ENCODE assay signal across 9 cellular contexts in the genomic region with DNA sequence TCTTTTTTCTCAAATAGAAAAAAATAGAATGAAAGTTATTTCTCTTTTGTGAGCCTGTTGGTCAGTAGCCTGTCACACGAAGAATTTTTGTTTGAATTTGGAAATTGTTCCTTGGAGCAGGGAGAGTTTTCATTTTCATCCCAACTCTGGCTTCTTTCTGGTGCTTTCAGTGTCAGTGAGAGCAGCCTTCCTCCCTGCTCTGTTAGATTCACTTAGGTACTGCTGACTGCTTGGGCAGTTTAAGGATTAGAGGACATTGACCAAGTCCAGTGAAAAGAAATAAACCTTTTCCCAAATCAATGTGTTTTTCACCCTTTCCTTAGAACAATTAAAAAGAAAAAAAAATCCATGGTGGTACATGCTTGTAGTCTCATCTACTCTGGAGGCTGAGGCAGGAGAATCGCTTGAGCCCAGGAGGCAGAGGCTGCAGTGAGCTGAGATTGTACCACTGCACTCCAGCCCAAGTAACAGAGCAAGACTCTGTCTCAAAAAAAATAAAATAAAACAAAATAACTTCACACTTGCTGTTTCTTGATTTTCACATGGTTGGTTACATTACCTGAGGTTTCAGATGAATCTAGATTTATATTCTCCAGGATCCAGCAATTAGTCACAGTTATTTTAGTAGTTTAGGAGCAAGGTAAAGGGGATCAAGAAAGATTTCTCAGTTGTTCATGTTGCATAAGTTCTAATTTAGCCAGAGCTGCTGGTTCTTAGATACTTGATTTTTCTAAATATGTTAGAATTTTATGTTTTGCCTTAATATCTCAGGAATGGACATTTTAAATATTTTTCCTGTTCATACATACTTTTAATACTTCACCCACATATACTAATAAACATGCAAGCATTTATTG.
A peak's percentile ranks its signal among the peaks of the same experiment; 100 is the strongest.
DNase-seq lines count a peak whose midpoint lies in the region; ATAC-seq and TF ChIP-seq lines count a peak whose summit lies in the region.
"Had no signal": no experiment of that assay in that cellular context is flagged by ENCODE, and none has a peak within 500 bp of the region (broad histone marks: within the 10 kb centered on the region; RNA-seq: fewer than 3 reads in every experiment).

No MANE protein-coding gene starts in this region.

- TF ChIP-seq CTCF in activated B cell treated with CpG ODN at 0.5 μM for 24 hours (IDR thresholded peaks at IDR 0.05) (no peak), adrenal gland (IDR thresholded peaks at IDR 0.05) (no peak)

- H3K4me3 Mint-ChIP-seq in activated B cell treated with CpG ODN at 0.5 μM for 24 hours: peak overlapping the region; percentile 36

- H3K18ac ChIP-seq in trophoblast cell (ENCODE audit: low read length): no peak overlapping the region

- no CpG with 5 or more reads among the region's 2 CpGs for WGBS in trophoblast cell (ENCODE audit: extremely low coverage, insufficient coverage, insufficient read length)
- WGBS in adrenal gland, 4 donors: 94 to 96% (median 95%) methylated on average over 2 of the region's 2 CpGs

- no peak overlapping the region for H4K91ac ChIP-seq in trophoblast cell (ENCODE audit: low read depth, low read length)

- peaks cover 67% of the 10 kb centered on the region for H3K4me1 Mint-ChIP-seq in activated B cell treated with CpG ODN at 0.5 μM for 24 hours

- H3K9ac ChIP-seq in trophoblast cell (ENCODE audit: low read length): no peak overlapping the region

- H3K27me3 ChIP-seq in trophoblast cell (ENCODE audit: insufficient read depth, low read length): no peaks in the 10 kb centered on the region
- no peaks in the 10 kb centered on the region for H3K27me3 ChIP-seq in adrenal gland

- H3K4me3 ChIP-seq in trophoblast cell (ENCODE audit: low read depth, low read length): no peak overlapping the region
- H3K4me3 ChIP-seq in adrenal gland: no peak overlapping the region

- H3K9me3 Mint-ChIP-seq in activated B cell treated with CpG ODN at 0.5 μM for 24 hours: no peaks in the 10 kb centered on the region

- H2BK12ac ChIP-seq in trophoblast cell (ENCODE audit: low read length): no peak overlapping the region

- H4K8ac ChIP-seq in trophoblast cell (ENCODE audit: low read depth, low read length): peak overlapping the region; percentile 60

- H3K4ac ChIP-seq in trophoblast cell (ENCODE audit: low read depth, low read length): no peak overlapping the region

- no peak overlapping the region for H2BK120ac ChIP-seq in trophoblast cell (ENCODE audit: insufficient read depth, low read length, poor library complexity)

- H4K12ac ChIP-seq in trophoblast cell (ENCODE audit: low read depth, low read length): no peak overlapping the region

- H3K79me1 ChIP-seq in trophoblast cell (ENCODE audit: low read length): peaks cover 3% of the 10 kb centered on the region

- H3K27ac ChIP-seq in trophoblast cell (ENCODE audit: low read depth, low read length) (peak overlapping the region; percentile 20), substantia nigra (ENCODE audit: low read depth, low read length, poor library complexity, severe bottlenecking) (no peak overlapping the region), adrenal gland (no peak overlapping the region)

- H3K23ac ChIP-seq in trophoblast cell (ENCODE audit: low read length): no peak overlapping the region

- no peaks in the 10 kb centered on the region for H3K79me2 ChIP-seq in trophoblast cell (ENCODE audit: control insufficient read depth, insufficient read depth, low read length, poor library complexity)

- no peaks in the 10 kb centered on the region for H3K36me3 ChIP-seq in trophoblast cell (ENCODE audit: control insufficient read depth in 1 of 2, insufficient read depth in 2 of 2, low read length in 2 of 2)
- H3K36me3 ChIP-seq in adrenal gland (replicated peaks in 1 of 2): no peaks in the 10 kb centered on the region

- no peak for TF ChIP-seq POLR2A in adrenal gland (IDR thresholded peaks at IDR 0.05)

- H2AFZ ChIP-seq in trophoblast cell (ENCODE audit: insufficient read depth, low read length, poor library complexity): no peak overlapping the region

- peak; percentile 16 for ATAC-seq in GM18868 (IDR thresholded peaks at IDR 0.05; ENCODE audit: unreplicated experiment)
- peak; percentile 5 for ATAC-seq in HG03060 (IDR thresholded peaks at IDR 0.05; ENCODE audit: low read depth, unreplicated experiment)
- no peak for ATAC-seq in activated B cell treated with CpG ODN at 0.5 μM for 24 hours (ENCODE audit: low read depth)

- no peaks in the 10 kb centered on the region for H3K27me3 Mint-ChIP-seq in activated B cell treated with CpG ODN at 0.5 μM for 24 hours

- H3K14ac ChIP-seq in trophoblast cell (ENCODE audit: low read length): no peak overlapping the region

- DNase-seq in activated B cell treated with CpG ODN at 0.5 μM for 24 hours (no peak), trophoblast cell (no peak), substantia nigra (lab: John Stamatoyannopoulos, UW) (no peak), adrenal gland (no peak), NCI-H345 treated with DMSO at 0.1 percent for 48 hours (lab: John Stamatoyannopoulos, UW; ENCODE audit: unreplicated experiment) (no peak), NCI-H187 (lab: John Stamatoyannopoulos, UW) (no peak)
- DNase-seq: activated CD4-positive, CD25-positive, alpha-beta regulatory T cell treated with anti-CD3 and anti-CD28 coated beads, Interleukin-2, amount 50 U/mL, for 72 hours had no signal

- H3K4me1 ChIP-seq in trophoblast cell (ENCODE audit: control insufficient read depth in 1 of 2, insufficient read depth in 2 of 2, low read length in 2 of 2) (peaks cover 0 to 2% of the 10 kb centered on the region in 2 experiments), adrenal gland (replicated peaks in 1 of 2) (peaks cover 5 to 25% of the 10 kb centered on the region in 2 donors)

- H2BK5ac ChIP-seq in trophoblast cell (ENCODE audit: low read depth, low read length, poor library complexity): peak overlapping the region; percentile 4

- CTCF ChIA-PET in activated B cell treated with CpG ODN at 0.5 μM for 24 hours (lab: Charles Lee): interaction anchor here (0.5 to 7.6 kb wide), 3 partner anchors 25 to 1532 kb away, joined by 3 to 66 read pairs (median 11); no protein-coding TSS in a partner anchor

- POLR2A ChIA-PET in activated B cell treated with CpG ODN at 0.5 μM for 24 hours (lab: Charles Lee): interaction anchor here (0.6 to 3.9 kb wide), 7 partner anchors 9 to 108 kb away, joined by 3 to 26 read pairs (median 6); a partner anchor contains a TSS

- no peak overlapping the region for H2AK5ac ChIP-seq in trophoblast cell (ENCODE audit: low read length)

- no peak overlapping the region for H3K4me2 ChIP-seq in trophoblast cell (ENCODE audit: low read length)

- intact Hi-C loops in activated B cell treated with CpG ODN at 0.5 μM for 24 hours (cut with micrococcal nuclease): loop anchor here (1.0 to 5.0 kb wide), 8 partner anchors 17 to 183 kb away; a partner anchor contains a TSS
- intact Hi-C loops in adrenal gland (cut with DNase I): no loop called here

- H3K9me3 ChIP-seq in trophoblast cell (ENCODE audit: insufficient read depth, low read depth, low read length) (no peaks in the 10 kb centered on the region), adrenal gland (replicated peaks in 1 of 3) (no peaks in the 10 kb centered on the region)

- peaks cover 1% of the 10 kb centered on the region for H3K36me3 Mint-ChIP-seq in activated B cell treated with CpG ODN at 0.5 μM for 24 hours (ENCODE audit: low read depth)

- H3K27ac Mint-ChIP-seq in activated B cell treated with CpG ODN at 0.5 μM for 24 hours: peak overlapping the region; percentile 86
